ENCODE assay signal across 12 cellular contexts in genomic region chr5:143314664-143315063, GRCh38.
DNase-seq lines count a peak whose midpoint lies in the region; ATAC-seq, FAIRE-seq and TF ChIP-seq lines count a peak whose summit lies in the region.
"Had no signal": no experiment of that assay in that cellular context is flagged by ENCODE, and none has a peak within 500 bp of the region (broad histone marks: within the 10 kb centered on the region; RNA-seq: fewer than 3 reads in every experiment).

No MANE protein-coding gene starts in this region.

- H3K36me3 ChIP-seq in Caco-2 (ENCODE audit: control insufficient read depth, insufficient read depth, low read length) = no peaks in the 10 kb centered on the region
- H3K36me3 ChIP-seq: colonic mucosa had no signal

- H3K4me3 Mint-ChIP-seq in activated T-helper 17 cell treated with anti-CD3 and anti-CD28 coated beads, Interleukin-2, amount 50 U/mL, for 72 hours = no peak overlapping the region
- H3K4me3 Mint-ChIP-seq in Caco-2 (ENCODE audit: unreplicated experiment) = no peak overlapping the region
- H3K4me3 Mint-ChIP-seq: activated CD4-positive, alpha-beta T cell treated with anti-CD3 and anti-CD28 coated beads, Interleukin-2, amount 10 ng/mL, durations not matched to agents 7 days and 5 days had no signal

- no peaks in the 10 kb centered on the region for H3K9me3 ChIP-seq in Caco-2
- H3K9me3 ChIP-seq: colonic mucosa had no signal

- peak; percentile 33 for DNase-seq in AG08396 (ENCODE audit: low spot score)
- DNase-seq in NCI-H1048 (lab: John Stamatoyannopoulos, UW) = no peak
- DNase-seq in NCI-H524 (lab: John Stamatoyannopoulos, UW) = no peak
- no peak for DNase-seq in Caco-2
- DNase-seq: activated CD4-positive, alpha-beta T cell treated with anti-CD3 and anti-CD28 coated beads, Interleukin-2, amount 10 ng/mL, durations not matched to agents 7 days and 5 days; colonic mucosa; NCI-H526 treated with DMSO at 0.1 percent for 48 hours had no signal

- no peak for TF ChIP-seq CTCF in Caco-2 (IDR thresholded peaks at IDR 0.05; ENCODE audit: insufficient read depth in 1 of 2, low read depth in 1 of 2, low read length in 1 of 2, severe bottlenecking in 1 of 2, unreplicated experiment in 1 of 2)

- H3K4me1 ChIP-seq in Caco-2 = peaks cover 8% of the 10 kb centered on the region; the same call in 1 of the 2 replicates
- H3K4me1 ChIP-seq: colonic mucosa had no signal

- no peaks in the 10 kb centered on the region for H3K27me3 Mint-ChIP-seq in activated T-helper 17 cell treated with anti-CD3 and anti-CD28 coated beads, Interleukin-2, amount 50 U/mL, for 72 hours
- no peaks in the 10 kb centered on the region for H3K27me3 Mint-ChIP-seq in Caco-2 (ENCODE audit: insufficient read depth, unreplicated experiment)
- H3K27me3 Mint-ChIP-seq: activated CD4-positive, alpha-beta T cell treated with anti-CD3 and anti-CD28 coated beads, Interleukin-2, amount 10 ng/mL, durations not matched to agents 7 days and 5 days had no signal

- H3K27ac Mint-ChIP-seq in activated T-helper 17 cell treated with anti-CD3 and anti-CD28 coated beads, Interleukin-2, amount 50 U/mL, for 72 hours = no peak overlapping the region
- H3K27ac Mint-ChIP-seq in Caco-2 (ENCODE audit: unreplicated experiment) = no peak overlapping the region
- H3K27ac Mint-ChIP-seq: activated CD4-positive, alpha-beta T cell treated with anti-CD3 and anti-CD28 coated beads, Interleukin-2, amount 10 ng/mL, durations not matched to agents 7 days and 5 days had no signal

- H3K36me3 Mint-ChIP-seq in activated T-helper 17 cell treated with anti-CD3 and anti-CD28 coated beads, Interleukin-2, amount 50 U/mL, for 72 hours (ENCODE audit: low read depth) = peaks cover 50% of the 10 kb centered on the region
- peaks cover 7% of the 10 kb centered on the region for H3K36me3 Mint-ChIP-seq in Caco-2 (ENCODE audit: insufficient read depth, unreplicated experiment)

- intact Hi-C loops in Caco-2 (cut with micrococcal nuclease; ENCODE audit: unreplicated experiment) = no loop called here

- H3K4me3 ChIP-seq in Caco-2 (ENCODE audit: low read depth, low read length) = no peak overlapping the region
- H3K4me3 ChIP-seq: colonic mucosa had no signal

- H3K9me3 Mint-ChIP-seq in activated T-helper 17 cell treated with anti-CD3 and anti-CD28 coated beads, Interleukin-2, amount 50 U/mL, for 72 hours = no peaks in the 10 kb centered on the region
- no peaks in the 10 kb centered on the region for H3K9me3 Mint-ChIP-seq in Caco-2 (ENCODE audit: unreplicated experiment)

- POLR2A ChIA-PET in Caco-2 (lab: Charles Lee) = no interaction called here

- FAIRE-seq in islet of Langerhans (lab: Jason Lieb, UNC) = peak; percentile 76

- H3K4me1 Mint-ChIP-seq in activated T-helper 17 cell treated with anti-CD3 and anti-CD28 coated beads, Interleukin-2, amount 50 U/mL, for 72 hours = peaks cover 29% of the 10 kb centered on the region
- H3K4me1 Mint-ChIP-seq in Caco-2 (ENCODE audit: low read depth, unreplicated experiment) = no peaks in the 10 kb centered on the region

- no peaks in the 10 kb centered on the region for H3K27me3 ChIP-seq in Caco-2 (replicated peaks; ENCODE audit: control insufficient read depth, insufficient read depth, low read length)
- H3K27me3 ChIP-seq: colonic mucosa had no signal

- BruUV-seq in Caco-2 (replicated peaks; lab: Mats Ljungman, UMichigan) = no TSS peak

- CTCF ChIA-PET in Caco-2 (lab: Charles Lee) = no interaction called here

- ATAC-seq in GM21825 (IDR thresholded peaks at IDR 0.05; ENCODE audit: unreplicated experiment) = peak; percentile 43
- ATAC-seq in activated T-helper 17 cell treated with anti-CD3 and anti-CD28 coated beads, Interleukin-2, amount 50 U/mL, for 72 hours (replicated peaks) = peak; percentile 41
- no peak for ATAC-seq in GM18870 (IDR thresholded peaks at IDR 0.05; ENCODE audit: unreplicated experiment)
- ATAC-seq: left lobe of liver had no signal
